In the genomic region with DNA sequence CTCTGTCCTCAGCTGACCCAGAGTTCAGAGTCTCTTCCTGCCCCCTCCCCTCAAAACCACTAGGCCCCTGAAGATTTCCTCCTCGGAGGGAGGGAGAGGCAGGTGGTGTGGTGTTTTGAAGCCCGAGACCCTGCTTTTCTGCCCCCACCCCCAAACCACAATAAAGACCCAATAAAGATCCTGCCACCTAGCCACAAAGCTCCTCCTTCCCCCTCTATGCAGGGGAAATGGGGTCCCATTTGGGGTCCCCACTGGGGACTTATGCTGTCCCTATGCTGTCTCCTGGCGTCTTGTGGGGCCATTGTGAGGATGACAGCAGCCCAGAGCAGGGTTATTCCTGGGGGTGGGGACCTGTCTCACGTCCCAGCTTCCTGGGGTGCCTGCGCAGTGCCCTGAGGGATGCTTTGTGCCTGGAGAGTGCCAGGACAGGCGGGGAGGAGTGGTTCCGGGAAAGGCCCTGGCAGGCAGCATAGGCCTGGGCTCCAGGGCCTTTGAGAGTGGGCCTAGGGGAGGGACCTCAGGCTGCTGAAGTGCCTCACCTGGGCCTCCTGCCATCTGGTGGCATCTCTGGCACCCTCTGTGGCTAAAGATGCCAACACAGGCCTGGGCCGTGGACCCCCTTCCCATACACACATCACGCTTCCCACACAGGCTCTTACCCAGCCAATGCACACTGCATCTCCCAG, we compare ENCODE assay signal across 9 cellular contexts. TPM values are rescaled to one million over a fixed set of nuclear protein-coding genes. Genes with fewer than 3 reads are reported as not detected.
DNase-seq lines count a peak whose midpoint lies in the region; ATAC-seq, FAIRE-seq and TF ChIP-seq lines count a peak whose summit lies in the region.
"Had no signal": no experiment of that assay in that cellular context is flagged by ENCODE, and none has a peak within 500 bp of the region (broad histone marks: within the 10 kb centered on the region; RNA-seq: fewer than 3 reads in every experiment).

No MANE protein-coding gene starts in this region.

- FAIRE-seq in urothelium cell line (lab: Jason Lieb, UNC): no peak

- H3K4me3 ChIP-seq in HCT116 (replicated peaks in 1 of 2; ENCODE audit: low read depth in 1 of 2, low read length in 2 of 2) (peak overlapping the region; percentile 66 to 84), neural cell (ENCODE audit: low read length) (peak overlapping the region; percentile 83)

- H4K20me1 ChIP-seq in HCT116 (ENCODE audit: insufficient read depth) (no peaks in the 10 kb centered on the region), neural cell (ENCODE audit: insufficient read depth) (no peaks in the 10 kb centered on the region)

- no TSS peak for BruUV-seq in HCT116 (replicated peaks; lab: Mats Ljungman, UMichigan)

- peaks cover 5% of the 10 kb centered on the region for H3F3A ChIP-seq in neural cell (ENCODE audit: insufficient read depth, low read length, poor library complexity, severe bottlenecking)

- H2AFZ ChIP-seq in HCT116 (ENCODE audit: low read depth, low read length, poor library complexity, severe bottlenecking): no peak overlapping the region
- H2AFZ ChIP-seq in neural cell (ENCODE audit: low read depth, low read length): no peak overlapping the region

- intact Hi-C loops in HCT116 (cut with micrococcal nuclease): no loop called here

- no peak for ATAC-seq in HCT116
- no peak for ATAC-seq in HG02938 (IDR thresholded peaks at IDR 0.05; ENCODE audit: unreplicated experiment)
- no peak for ATAC-seq in GM18502 (IDR thresholded peaks at IDR 0.05; ENCODE audit: poor library complexity, unreplicated experiment)

- POLR2A ChIA-PET in HCT116 (lab: Charles Lee): interaction anchor here (1.5 kb wide), 1 partner anchor 232 kb away, joined by 3 read pairs; a partner anchor contains a TSS

- H3K4me2 ChIP-seq in HCT116 (ENCODE audit: low read length) (peak overlapping the region; percentile 99), neural cell (ENCODE audit: low read length) (no peak overlapping the region)

- DNase-seq in HCT116 (ENCODE audit: low read depth, low spot score) (no peak), epithelial cell of prostate (ENCODE audit: low read depth, low spot score) (no peak), NCI-H748 treated with DMSO at 0.1 percent for 48 hours (lab: John Stamatoyannopoulos, UW) (no peak), urothelium cell line (ENCODE audit: low spot score) (no peak)

- TF ChIP-seq CTCF in HCT116 (IDR thresholded peaks at IDR 0.05 in 2 of 3, conservative IDR thresholded peaks at IDR 0.05 in 1 of 3; ENCODE audit: borderline replicate concordance in 1 of 3, insufficient read depth in 1 of 3, low read depth in 2 of 3, low read length in 2 of 3) (peak in 2 of 3 experiments; percentile 26 to 33; a peak in 3 of 6 replicates), VCaP (conservative IDR thresholded peaks at IDR 0.05) (peak; percentile 39), neural cell (IDR thresholded peaks at IDR 0.05; ENCODE audit: poor library complexity, severe bottlenecking) (no peak)

- H3K9me2 ChIP-seq in HCT116 (ENCODE audit: insufficient read depth): no peaks in the 10 kb centered on the region
- H3K9me2 ChIP-seq in neural cell (ENCODE audit: insufficient read depth, low read length): no peaks in the 10 kb centered on the region

- TF ChIP-seq POLR2A in HCT116 (IDR thresholded peaks at IDR 0.05; ENCODE audit: borderline replicate concordance, extremely low read depth, insufficient read depth, insufficient read length): no peak

- CTCF ChIA-PET in HCT116 (lab: Charles Lee): interaction anchor here (0.6 to 1.2 kb wide), 3 partner anchors 8 to 890 kb away, joined by 3 to 7 read pairs (median 4); a partner anchor contains a TSS

- TF ChIP-seq EP300 in neural cell (conservative IDR thresholded peaks at IDR 0.05; ENCODE audit: poor library complexity, severe bottlenecking): no peak

- RAD21 ChIA-PET in HCT116 (lab: Charles Lee; ENCODE audit: low non-redundant PET in 1 of 2, low total read pairs in 2 of 2, uncharacterized antibody in 2 of 2, unreplicated experiment in 2 of 2): no interaction called here

- TF ChIP-seq RAD21 in HCT116 (IDR thresholded peaks at IDR 0.05; ENCODE audit: low read depth) (no peak), neural cell (conservative IDR thresholded peaks at IDR 0.05) (no peak)

- H3K9me3 ChIP-seq in HCT116 (ENCODE audit: control insufficient read depth in 1 of 2, insufficient read depth in 1 of 2, low read depth in 1 of 2, low read length in 2 of 2) (no peaks in the 10 kb centered on the region), neural cell (ENCODE audit: low read length) (no peaks in the 10 kb centered on the region)

- no peaks in the 10 kb centered on the region for H3K27me3 ChIP-seq in HCT116 (ENCODE audit: insufficient read depth, low read length)
- H3K27me3 ChIP-seq in neural cell (ENCODE audit: insufficient read depth, low read depth, low read length): no peaks in the 10 kb centered on the region

- H3K79me2 ChIP-seq in HCT116 (ENCODE audit: insufficient read depth, low read length) (no peaks in the 10 kb centered on the region), neural cell (replicated peaks; ENCODE audit: insufficient read depth, low read length) (no peaks in the 10 kb centered on the region)

- H3K9ac ChIP-seq in HCT116 (ENCODE audit: low read length) (peak overlapping the region; percentile 88), neural cell (ENCODE audit: low read length) (peak overlapping the region; percentile 90)

- peak overlapping the region; percentile 96 for H3K27ac ChIP-seq in HCT116 (ENCODE audit: low read depth, low read length)
- H3K27ac ChIP-seq in VCaP: peak overlapping the region; percentile 100
- peak overlapping the region; percentile 96 for H3K27ac ChIP-seq in epithelial cell of prostate
- H3K27ac ChIP-seq in neural cell (ENCODE audit: low read length): no peak overlapping the region

- H3K36me3 ChIP-seq in HCT116 (ENCODE audit: control insufficient read depth in 1 of 2, insufficient read depth in 2 of 2, low read length in 2 of 2): no peaks in the 10 kb centered on the region
- no peaks in the 10 kb centered on the region for H3K36me3 ChIP-seq in neural cell (ENCODE audit: insufficient read depth, low read length)

- peaks cover 60 to 85% of the 10 kb centered on the region in 2 experiments for H3K4me1 ChIP-seq in HCT116 (ENCODE audit: control insufficient read depth in 1 of 2, insufficient read depth in 2 of 2, low read length in 2 of 2)

TF ChIP-seq in HCT116, 20 proteins besides CTCF, POLR2A, EP300 and RAD21:
- TF ChIP-seq ZFX (IDR thresholded peaks at IDR 0.05): peak; percentile 34; the same call in 1 of the 2 replicates
- TF ChIP-seq EGR1 (IDR thresholded peaks at IDR 0.05; ENCODE audit: low read depth): no peak

TF ChIP-seq in neural cell, 6 proteins besides CTCF, POLR2A, EP300 and RAD21:
- TF ChIP-seq TAF1 (IDR thresholded peaks at IDR 0.05; ENCODE audit: low read depth) (no peak), EZH2 (IDR thresholded peaks at IDR 0.05; ENCODE audit: borderline replicate concordance, insufficient read depth, low read length, poor library complexity, severe bottlenecking) (no peak), POLR2AphosphoS5 (IDR thresholded peaks at IDR 0.05) (no peak), MXI1 (conservative IDR thresholded peaks at IDR 0.05; ENCODE audit: poor library complexity, severe bottlenecking) (no peak), SMC3 (conservative IDR thresholded peaks at IDR 0.05; ENCODE audit: poor library complexity) (no peak)
- TF ChIP-seq, protein P1, sequence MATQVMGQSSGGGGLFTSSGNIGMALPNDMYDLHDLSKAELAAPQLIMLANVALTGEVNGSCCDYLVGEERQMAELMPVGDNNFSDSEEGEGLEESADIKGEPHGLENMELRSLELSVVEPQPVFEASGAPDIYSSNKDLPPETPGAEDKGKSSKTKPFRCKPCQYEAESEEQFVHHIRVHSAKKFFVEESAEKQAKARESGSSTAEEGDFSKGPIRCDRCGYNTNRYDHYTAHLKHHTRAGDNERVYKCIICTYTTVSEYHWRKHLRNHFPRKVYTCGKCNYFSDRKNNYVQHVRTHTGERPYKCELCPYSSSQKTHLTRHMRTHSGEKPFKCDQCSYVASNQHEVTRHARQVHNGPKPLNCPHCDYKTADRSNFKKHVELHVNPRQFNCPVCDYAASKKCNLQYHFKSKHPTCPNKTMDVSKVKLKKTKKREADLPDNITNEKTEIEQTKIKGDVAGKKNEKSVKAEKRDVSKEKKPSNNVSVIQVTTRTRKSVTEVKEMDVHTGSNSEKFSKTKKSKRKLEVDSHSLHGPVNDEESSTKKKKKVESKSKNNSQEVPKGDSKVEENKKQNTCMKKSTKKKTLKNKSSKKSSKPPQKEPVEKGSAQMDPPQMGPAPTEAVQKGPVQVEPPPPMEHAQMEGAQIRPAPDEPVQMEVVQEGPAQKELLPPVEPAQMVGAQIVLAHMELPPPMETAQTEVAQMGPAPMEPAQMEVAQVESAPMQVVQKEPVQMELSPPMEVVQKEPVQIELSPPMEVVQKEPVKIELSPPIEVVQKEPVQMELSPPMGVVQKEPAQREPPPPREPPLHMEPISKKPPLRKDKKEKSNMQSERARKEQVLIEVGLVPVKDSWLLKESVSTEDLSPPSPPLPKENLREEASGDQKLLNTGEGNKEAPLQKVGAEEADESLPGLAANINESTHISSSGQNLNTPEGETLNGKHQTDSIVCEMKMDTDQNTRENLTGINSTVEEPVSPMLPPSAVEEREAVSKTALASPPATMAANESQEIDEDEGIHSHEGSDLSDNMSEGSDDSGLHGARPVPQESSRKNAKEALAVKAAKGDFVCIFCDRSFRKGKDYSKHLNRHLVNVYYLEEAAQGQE (IDR thresholded peaks at IDR 0.05; ENCODE audit: borderline replicate concordance): no peak

RNA-seq across cellular contexts. Expression of a gene that starts 8.0 kb away (rescaled TPM):
- 0.79 TPM for total RNA-seq in HCT116 (2021; ENCODE audit: unreplicated experiment)
- 0.75 and 1.2 TPM in 2 replicates for polyA plus RNA-seq in HCT116 (2012)
- 2.2 and 4.9 TPM in 2 replicates for polyA plus RNA-seq in neural cell
- 0.49 and 1.3 TPM in 2 replicates for polyA minus RNA-seq in neural cell

RNA-seq across cellular contexts. Expression of a gene that starts 40.1 kb away (rescaled TPM):
- total RNA-seq in HCT116 (2021; ENCODE audit: unreplicated experiment): 50.3 TPM
- 19.5 and 29.2 TPM in 2 replicates for polyA plus RNA-seq in HCT116 (2012)
- 0.84 and 1.2 TPM in 2 replicates for polyA plus RNA-seq in neural cell
- 2.3 and 2.7 TPM in 2 replicates for polyA minus RNA-seq in neural cell

RNA-seq across cellular contexts. Expression of a gene that starts 47.6 kb away (rescaled TPM):
- total RNA-seq in HCT116 (2021; ENCODE audit: unreplicated experiment): 1.7 TPM
- 1.1 and 3.6 TPM in 2 replicates for polyA plus RNA-seq in HCT116 (2012)
- not detected in 2 replicates for polyA plus RNA-seq in neural cell
- polyA minus RNA-seq in neural cell: not detected in 2 replicates
- total RNA-seq: T-helper 2 cell treated with Interferon-gamma antibody and Interleukin-4, amounts not matched to agents 100 ng/mL and 5 ng/mL, for 36 hours had no signal

RNA-seq across cellular contexts. Expression of a gene that starts 52.0 kb away (rescaled TPM):
- total RNA-seq in HCT116 (2021; ENCODE audit: unreplicated experiment): not detected
- polyA plus RNA-seq in HCT116 (2012): 0.16 and 0.36 TPM in 2 replicates
- not detected in 2 replicates for polyA plus RNA-seq in neural cell
- polyA minus RNA-seq in neural cell: not detected in 2 replicates
- total RNA-seq: T-helper 2 cell treated with Interferon-gamma antibody and Interleukin-4, amounts not matched to agents 100 ng/mL and 5 ng/mL, for 36 hours had no signal
